ENCODE assay signal across 8 cellular contexts in the genomic region with DNA sequence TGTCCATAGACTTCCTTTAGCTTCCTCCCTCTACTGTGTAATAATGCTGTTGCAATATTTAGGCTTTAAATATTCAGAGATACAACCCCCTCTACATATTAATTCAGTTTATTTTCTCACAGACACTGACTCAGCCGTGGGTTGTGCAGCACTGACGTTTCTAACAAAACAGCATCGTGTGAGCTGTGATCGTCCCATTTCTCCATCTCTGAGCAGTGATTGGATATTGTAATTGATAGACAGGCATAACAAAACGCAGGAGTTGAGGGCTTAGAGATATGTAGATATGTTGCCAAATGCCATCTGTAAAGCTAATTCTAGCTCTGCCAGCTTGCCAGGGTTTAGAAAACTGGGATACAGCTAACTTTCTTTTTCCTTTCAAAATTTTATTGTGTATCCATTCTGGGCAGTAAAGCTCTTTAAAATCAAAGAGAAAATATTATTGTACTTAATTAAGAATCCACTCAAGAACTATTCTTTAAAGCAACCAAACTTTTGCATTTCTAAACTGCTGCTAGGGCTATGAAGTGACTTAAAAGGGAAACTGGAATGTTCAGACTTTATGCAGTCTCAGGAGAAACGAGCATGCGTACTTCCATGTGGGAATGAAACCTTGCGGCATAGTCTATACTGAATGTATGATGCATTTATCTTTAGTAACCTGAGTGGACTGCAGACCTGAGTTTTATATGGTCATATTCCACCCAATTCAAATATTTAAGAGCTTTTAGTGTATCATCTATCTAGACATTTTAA. TPM values are rescaled to one million over a fixed set of nuclear protein-coding genes. Genes with fewer than 3 reads are reported as not detected.
DNase-seq lines count a peak whose midpoint lies in the region; ATAC-seq and TF ChIP-seq lines count a peak whose summit lies in the region.

No MANE protein-coding gene starts in this region.

- no peaks in the 10 kb centered on the region for H3K9me3 ChIP-seq in uterus

- no peaks in the 10 kb centered on the region for H3K4me1 ChIP-seq in uterus

- no peaks in the 10 kb centered on the region for H3K27me3 ChIP-seq in uterus

- ATAC-seq in left lobe of liver, result peak; percentile 95

- H3K4me3 ChIP-seq in uterus, result peak overlapping the region; percentile 20 to 22

- peak overlapping the region; percentile 58 to 80 for H3K27ac ChIP-seq in uterus

- TF ChIP-seq POLR2A in uterus (IDR thresholded peaks at IDR 0.05), result no peak

- intact Hi-C loops in uterus (cut with DNase I; ENCODE audit: low total_unique reads), result no loop called here

- H3K36me3 ChIP-seq in uterus, result no peaks in the 10 kb centered on the region

- no peak for TF ChIP-seq CTCF in uterus (IDR thresholded peaks at IDR 0.05)

- DNase-seq in DMS114 treated with DMSO at 0.1 percent for 48 hours (lab: John Stamatoyannopoulos, UW; ENCODE audit: unreplicated experiment) (peak; percentile 15), NCI-H2029 treated with DMSO at 0.1 percent for 48 hours (lab: John Stamatoyannopoulos, UW) (peak; percentile 23), cerebellum (ENCODE audit: low spot score) (peak; percentile 86), left lobe of liver (ENCODE audit: low spot score) (no peak), uterus (peak in 1 of 2 donors; percentile 36), cortex of kidney (lab: John Stamatoyannopoulos, UW) (no peak), NCI-H345 (lab: John Stamatoyannopoulos, UW) (no peak)
- no peak for DNase-seq in activated T-cell treated with anti-CD3 and anti-CD28 coated beads, Interleukin-2, amount 50 U/mL, for 1 hour

RNA-seq across cellular contexts. Expression of a gene that starts 22.7 kb away (rescaled TPM):
- total RNA-seq in cerebellum (102 TPM), left lobe of liver (4.7 TPM), uterus (100 to 1,000 TPM in 1 of 4 donors, 10 to 100 TPM in 3; 41.2 to 237 (median 76.7) TPM)

RNA-seq across cellular contexts. Expression of a gene that starts 55.5 kb away (rescaled TPM):
- total RNA-seq in cerebellum, result not detected
- total RNA-seq in left lobe of liver, result not detected
- not detected for total RNA-seq in uterus

Comparison
In these comparisons a context has a peak if more than half of its experiments do, and no peak if none do; other contexts are left out.
1. DNase-seq: peak in DMS114 treated with DMSO at 0.1 percent for 48 hours (single experiment), NCI-H2029 treated with DMSO at 0.1 percent for 48 hours (single experiment) and cerebellum (single experiment); none in left lobe of liver (single experiment), cortex of kidney (single experiment), NCI-H345 (single experiment) and activated T-cell treated with anti-CD3 and anti-CD28 coated beads, Interleukin-2, amount 50 U/mL, for 1 hour (single experiment).